In the genomic region with DNA sequence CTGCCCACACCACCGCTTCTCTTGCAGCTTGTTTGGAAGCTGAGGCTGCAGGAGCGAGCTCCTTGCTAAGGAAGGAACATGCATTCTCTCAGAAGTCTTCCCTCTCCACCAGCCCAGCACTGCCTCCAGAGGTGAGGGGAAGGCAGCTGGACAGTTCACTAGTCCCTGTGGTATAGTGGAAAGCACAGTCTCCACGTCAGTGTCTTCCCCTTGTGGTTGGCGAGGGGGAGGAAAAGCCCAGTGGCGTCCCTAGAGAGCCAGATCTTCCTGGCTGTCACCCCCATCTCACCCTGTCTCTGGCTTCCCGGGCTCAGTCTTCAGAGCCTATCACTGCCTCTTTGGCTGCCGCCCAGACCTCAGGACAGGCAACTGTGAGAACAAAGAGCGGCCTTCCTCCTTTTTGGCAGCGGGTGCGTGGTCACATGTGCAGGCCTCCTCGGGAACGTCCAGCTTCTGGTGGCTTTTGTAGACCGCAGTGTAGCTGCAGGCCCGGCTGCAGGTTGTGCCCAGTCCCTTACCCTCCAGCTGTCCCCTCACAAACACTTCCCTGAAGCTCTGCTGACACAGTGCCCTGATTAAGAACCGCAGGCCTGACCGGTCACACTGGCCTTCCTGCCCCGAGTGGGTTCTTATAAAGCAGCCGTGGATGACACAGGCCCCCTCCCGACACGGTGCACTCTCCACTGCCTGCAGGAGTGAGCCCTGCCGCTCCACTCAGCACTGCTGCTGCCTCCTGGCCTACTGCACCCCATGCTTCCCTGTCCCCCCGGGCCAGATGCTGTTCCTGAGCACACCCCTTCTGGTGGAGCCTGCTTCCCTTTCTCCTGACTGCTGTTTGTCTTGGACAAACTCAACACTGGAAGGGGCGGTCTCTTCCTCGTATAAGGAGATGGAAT, we compare ENCODE assay signal across 8 cellular contexts.
A peak's percentile ranks its signal among the peaks of the same experiment; 100 is the strongest.
DNase-seq lines count a peak whose midpoint lies in the region; ATAC-seq, FAIRE-seq and TF ChIP-seq lines count a peak whose summit lies in the region.

No MANE protein-coding gene starts in this region.

- peaks cover 53% of the 10 kb centered on the region for H3K4me1 ChIP-seq in astrocyte (ENCODE audit: insufficient read depth, low read length)
- no peaks in the 10 kb centered on the region for H3K4me1 ChIP-seq in small intestine (ENCODE audit: control insufficient read depth in 2 of 2, insufficient read depth in 1 of 2, low read depth in 1 of 2, low read length in 1 of 2)

- ATAC-seq in HG03571 (IDR thresholded peaks at IDR 0.05; ENCODE audit: unreplicated experiment), result peak; percentile 60

- no peak overlapping the region for H3K27ac Mint-ChIP-seq in astrocyte (ENCODE audit: unreplicated experiment)
- peak overlapping the region in 3 of 6 donors; percentile 36 to 71 (median 52) for H3K27ac Mint-ChIP-seq in immature natural killer cell

- H3K4me3 ChIP-seq in astrocyte (ENCODE audit: insufficient read depth, low read depth, low read length) (no peak overlapping the region), small intestine (ENCODE audit: low read depth in 1 of 2, low read length in 2 of 2) (no peak overlapping the region)

- peak overlapping the region; percentile 66 for H2AFZ ChIP-seq in astrocyte (ENCODE audit: low read depth, low read length)

- FAIRE-seq in astrocyte (lab: Jason Lieb, UNC), result no peak
- no peak for FAIRE-seq in small intestine (lab: Jason Lieb, UNC)
- FAIRE-seq in HTR-8/SVneo (lab: Jason Lieb, UNC), result no peak

- peak; percentile 12; the same call in 1 of the 3 replicates for TF ChIP-seq CTCF in GM12872 (IDR thresholded peaks at IDR 0.05; ENCODE audit: insufficient read depth, low read depth, low read length)
- TF ChIP-seq CTCF in astrocyte (IDR thresholded peaks at IDR 0.05; ENCODE audit: insufficient read depth, low read depth, low read length), result peak; percentile 38

- H3K79me2 ChIP-seq in astrocyte (ENCODE audit: insufficient read depth, low read length), result no peaks in the 10 kb centered on the region

- no peaks in the 10 kb centered on the region for H4K20me1 ChIP-seq in astrocyte (ENCODE audit: insufficient read depth, low read length)

- peaks cover 2% of the 10 kb centered on the region for H3K9me3 Mint-ChIP-seq in astrocyte (ENCODE audit: unreplicated experiment)
- H3K9me3 Mint-ChIP-seq in immature natural killer cell, result no peaks in the 10 kb centered on the region

- H3K36me3 ChIP-seq in astrocyte (ENCODE audit: insufficient read depth, low read length) (no peaks in the 10 kb centered on the region), small intestine (ENCODE audit: control insufficient read depth in 2 of 2, insufficient read depth in 2 of 2, low read length in 2 of 2) (peaks cover 0 to 3% of the 10 kb centered on the region in 2 donors)

- H3K4me3 Mint-ChIP-seq in astrocyte (ENCODE audit: unreplicated experiment), result no peak overlapping the region
- H3K4me3 Mint-ChIP-seq in immature natural killer cell, result peak overlapping the region in 4 of 5 donors; percentile 2 to 49 (median 22)

- H3K27me3 ChIP-seq in astrocyte (ENCODE audit: insufficient read depth, low read length) (no peaks in the 10 kb centered on the region), small intestine (ENCODE audit: control insufficient read depth in 2 of 2, insufficient read depth in 2 of 2, low read length in 2 of 2) (no peaks in the 10 kb centered on the region)

- peak overlapping the region; percentile 46 for H3K27ac ChIP-seq in astrocyte (ENCODE audit: low read depth, low read length)
- H3K27ac ChIP-seq in small intestine (ENCODE audit: low read depth in 1 of 2, low read length in 1 of 2), result peak overlapping the region in 1 of 2 donors; percentile 15

- H3K9me3 ChIP-seq in astrocyte (ENCODE audit: insufficient read depth, low read depth, low read length) (no peaks in the 10 kb centered on the region), small intestine (ENCODE audit: control insufficient read depth, low read depth) (no peaks in the 10 kb centered on the region)

- peak overlapping the region; percentile 56 for H3K4me2 ChIP-seq in astrocyte (ENCODE audit: low read length)

- peaks cover 4% of the 10 kb centered on the region for H3K36me3 Mint-ChIP-seq in astrocyte (ENCODE audit: low read depth, unreplicated experiment)
- peaks cover 6 to 8% (median 7%) of the 10 kb centered on the region in 3 donors for H3K36me3 Mint-ChIP-seq in immature natural killer cell

- DNase-seq in astrocyte (ENCODE audit: low read depth) (peak; percentile 96), immature natural killer cell (peak in 1 of 3 donors; percentile 1), small intestine (peak; percentile 11), HTR-8/SVneo (ENCODE audit: insufficient read length, low spot score) (no peak), activated gamma-delta T cell (lab: John Stamatoyannopoulos, UW) (no peak)
- DNase-seq in activated CD4-positive, alpha-beta T cell treated with anti-CD3 and anti-CD28 coated beads for 48 hours, result no peak

- WGBS in small intestine, 3 donors, result 56 to 80% (median 79%) methylated on average over 24 of the region's 24 CpGs

- H3K9ac ChIP-seq in astrocyte (ENCODE audit: low read length), result peak overlapping the region; percentile 45

- H3K4me1 Mint-ChIP-seq in astrocyte (ENCODE audit: low read depth, unreplicated experiment) (peaks cover 35% of the 10 kb centered on the region), immature natural killer cell (peaks cover 24 to 26% of the 10 kb centered on the region in 2 donors)

- H3K27me3 Mint-ChIP-seq in astrocyte (ENCODE audit: low read depth, unreplicated experiment), result no peaks in the 10 kb centered on the region
- H3K27me3 Mint-ChIP-seq in immature natural killer cell (ENCODE audit: low read depth in 3 of 3), result peaks cover 0 to 5% (median 0%) of the 10 kb centered on the region in 3 donors

Comparison
In these comparisons a context has a peak if more than half of its experiments do, and no peak if none do; other contexts are left out.
1. DNase-seq: peak in astrocyte (single experiment) and small intestine (single experiment); none in HTR-8/SVneo (single experiment), activated gamma-delta T cell (single experiment) and activated CD4-positive, alpha-beta T cell treated with anti-CD3 and anti-CD28 coated beads for 48 hours (single experiment).